In the genomic region with DNA sequence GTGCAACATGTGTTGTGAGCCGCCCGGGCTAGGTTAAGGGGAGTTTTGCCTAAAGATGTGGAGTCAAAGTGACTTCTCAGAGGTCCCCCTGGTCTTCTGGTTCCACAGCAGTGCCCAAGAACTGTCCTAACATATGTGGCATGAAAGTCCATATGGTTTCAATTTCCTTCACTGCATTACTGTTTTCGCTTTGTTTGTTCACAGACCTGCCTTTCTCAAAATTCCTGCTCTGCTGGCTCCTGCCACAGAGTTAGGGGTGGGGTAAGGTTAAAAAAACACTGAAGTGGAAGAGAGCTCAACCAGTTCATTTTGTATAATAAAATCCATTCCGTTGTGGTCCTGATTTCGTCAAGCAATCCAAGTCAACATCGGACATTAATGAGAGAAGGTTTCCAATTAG, we compare ENCODE assay signal across 24 cellular contexts.
A peak's percentile ranks its signal among the peaks of the same experiment; 100 is the strongest.
DNase-seq lines count a peak whose midpoint lies in the region; ATAC-seq, FAIRE-seq and TF ChIP-seq lines count a peak whose summit lies in the region.
"Had no signal": no experiment of that assay in that cellular context is flagged by ENCODE, and none has a peak within 500 bp of the region (broad histone marks: within the 10 kb centered on the region; RNA-seq: fewer than 3 reads in every experiment).

No MANE protein-coding gene starts in this region.

- no peak overlapping the region for H3K4ac ChIP-seq in IMR-90 (ENCODE audit: low read depth, low read length)

- peak overlapping the region; percentile 87; the same call in 1 of the 2 replicates for H3K18ac ChIP-seq in IMR-90 (ENCODE audit: low read depth, low read length)

- H2BK15ac ChIP-seq in IMR-90 (ENCODE audit: low read depth, low read length) = no peak overlapping the region

- no peak overlapping the region for H2AFZ ChIP-seq in IMR-90 (replicated peaks; ENCODE audit: low read length, poor library complexity)

- dilution Hi-C loops in IMR-90 (cut with HindIII; ENCODE audit: low sequenced_read_pairs, unreplicated experiment) = no loop called here

- no TSS peak for BruUV-seq in IMR-90 (replicated peaks; lab: Mats Ljungman, UMichigan)

- DNase-seq in IMR-90 = no peak
- no peak for DNase-seq in adipocyte (ENCODE audit: low read depth)
- no peak for DNase-seq in left colon
- no peak for DNase-seq in type B pancreatic cell (ENCODE audit: extremely low spot score, unreplicated experiment)
- DNase-seq in endothelial cell (ENCODE audit: low spot score) = no peak
- no peak for DNase-seq in RCC 7860 (ENCODE audit: low spot score)
- DNase-seq: C1 segment of cervical spinal cord; Calu3; CD8-positive, alpha-beta memory T cell; DMS153; MV-4-11; NCI-H1105 treated with DMSO at 0.1 percent for 48 hours; NCI-H2081 treated with DMSO at 0.1 percent for 48 hours; NCI-H2171 treated with DMSO at 0.1 percent for 48 hours; NCI-H446; NCI-H526; Peyer's patch had no signal

- in situ Hi-C loops in IMR-90 (cut with MboI; ENCODE audit: low sequenced_read_pairs) = no loop called here

- WGBS in IMR-90 (ENCODE audit: extremely low coverage in 2 of 2, insufficient read length in 1 of 2), 2 experiments = no CpG with 5 or more reads among the region's 6 CpGs

- peaks cover 27% of the 10 kb centered on the region for H3K4me1 Mint-ChIP-seq in type B pancreatic cell (ENCODE audit: unreplicated experiment)
- no peaks in the 10 kb centered on the region for H3K4me1 Mint-ChIP-seq in endothelial cell (ENCODE audit: unreplicated experiment)
- H3K4me1 Mint-ChIP-seq: CD8-positive, alpha-beta memory T cell had no signal

- no peak overlapping the region for H2AK5ac ChIP-seq in IMR-90 (ENCODE audit: low read depth, low read length)

- no peaks in the 10 kb centered on the region for H4K20me1 ChIP-seq in IMR-90 (ENCODE audit: insufficient read depth, low read length)

- peak overlapping the region; percentile 41 for H3K27ac Mint-ChIP-seq in type B pancreatic cell
- H3K27ac Mint-ChIP-seq in endothelial cell (ENCODE audit: unreplicated experiment) = no peak overlapping the region
- H3K27ac Mint-ChIP-seq: CD8-positive, alpha-beta memory T cell had no signal

- H3K36me3 ChIP-seq in IMR-90 (ENCODE audit: control insufficient read depth, insufficient read depth, low read length) (no peaks in the 10 kb centered on the region), adipocyte (ENCODE audit: control insufficient read depth, insufficient read depth, low read length, severe bottlenecking) (no peaks in the 10 kb centered on the region)
- H3K36me3 ChIP-seq: Peyer's patch, SJSA1 had no signal

- H3K36me3 Mint-ChIP-seq in type B pancreatic cell = no peaks in the 10 kb centered on the region
- no peaks in the 10 kb centered on the region for H3K36me3 Mint-ChIP-seq in endothelial cell (ENCODE audit: low read depth, unreplicated experiment)
- H3K36me3 Mint-ChIP-seq: CD8-positive, alpha-beta memory T cell had no signal

- no peaks in the 10 kb centered on the region; the same call in 1 of the 2 replicates for H3K27me3 ChIP-seq in IMR-90 (ENCODE audit: control insufficient read depth, insufficient read depth, low read length)
- no peaks in the 10 kb centered on the region for H3K27me3 ChIP-seq in adipocyte (replicated peaks; ENCODE audit: control insufficient read depth, insufficient read depth, low read length)
- H3K27me3 ChIP-seq: Peyer's patch, SJSA1 had no signal

- TF ChIP-seq RAD21 in IMR-90 (IDR thresholded peaks at IDR 0.05; ENCODE audit: low read length) = no peak

- TF ChIP-seq CTCF in IMR-90 (conservative IDR thresholded peaks at IDR 0.05; ENCODE audit: low read depth, low read length) (no peak), type B pancreatic cell (conservative IDR thresholded peaks at IDR 0.05) (no peak), endothelial cell (IDR thresholded peaks at IDR 0.05; ENCODE audit: unreplicated experiment) (no peak)

- no peak overlapping the region for H2BK120ac ChIP-seq in IMR-90 (ENCODE audit: low read depth, low read length)

- H3K23ac ChIP-seq in IMR-90 (ENCODE audit: low read depth, low read length) = no peak overlapping the region; the same call in 1 of the 2 replicates

- FAIRE-seq in RCC 7860 (lab: Jason Lieb, UNC) = no peak
- FAIRE-seq: G401.6, GM12892, HTR-8/SVneo had no signal

- H2AK9ac ChIP-seq in IMR-90 (replicated peaks; ENCODE audit: low read depth, low read length, poor library complexity) = no peak overlapping the region

- H3K9me1 ChIP-seq in IMR-90 (ENCODE audit: insufficient read depth, low read length) = no peaks in the 10 kb centered on the region

- peak overlapping the region; percentile 35; the same call in 1 of the 2 replicates for H3K9ac ChIP-seq in IMR-90 (ENCODE audit: low read depth, low read length)
- no peak overlapping the region for H3K9ac ChIP-seq in adipocyte (ENCODE audit: low read length)
- H3K9ac ChIP-seq: KMS-11 had no signal

- H3K79me1 ChIP-seq in IMR-90 (ENCODE audit: low read depth in 1 of 2, low read length in 2 of 2) = no peaks in the 10 kb centered on the region

- no peak overlapping the region for H3K56ac ChIP-seq in IMR-90 (ENCODE audit: extremely low read depth, insufficient read depth, low read length)

- H3K4me2 ChIP-seq in IMR-90 (ENCODE audit: low read depth, low read length) = peak overlapping the region; percentile 37; the same call in 1 of the 2 replicates
- H3K4me2 ChIP-seq: KMS-11 had no signal

- CTCF ChIA-PET in IMR-90 (lab: Yijun Ruan, JAX) = no interaction called here

- POLR2A ChIA-PET in IMR-90 (lab: Charles Lee; ENCODE audit: unreplicated experiment) = no interaction called here

- H3K4me3 ChIP-seq in IMR-90 (ENCODE audit: insufficient read depth, low read depth, low read length) = no peak overlapping the region
- H3K4me3 ChIP-seq in adipocyte (ENCODE audit: low read length) = peak overlapping the region; percentile 40
- H3K4me3 ChIP-seq: Peyer's patch, SJSA1 had no signal

- no peak overlapping the region for H2BK20ac ChIP-seq in IMR-90 (ENCODE audit: low read depth, low read length)

- peak; percentile 59 for ATAC-seq in IMR-90 (ENCODE audit: low read depth)
- ATAC-seq in left colon = peak; percentile 33
- no peak for ATAC-seq in GM21423 (IDR thresholded peaks at IDR 0.05; ENCODE audit: unreplicated experiment)
- ATAC-seq: Right ventricle myocardium inferior had no signal

- no peaks in the 10 kb centered on the region for H3K27me3 Mint-ChIP-seq in type B pancreatic cell
- no peaks in the 10 kb centered on the region for H3K27me3 Mint-ChIP-seq in endothelial cell (ENCODE audit: unreplicated experiment)

- H4K91ac ChIP-seq in IMR-90 (ENCODE audit: insufficient read depth, low read depth, low read length) = no peak overlapping the region

- H3K14ac ChIP-seq in IMR-90 (replicated peaks; ENCODE audit: low read depth, low read length) = no peak overlapping the region

- no peak for TF ChIP-seq POLR2A in IMR-90 (IDR thresholded peaks at IDR 0.05; ENCODE audit: low read depth, low read length)

- no peak overlapping the region for H2BK5ac ChIP-seq in IMR-90 (ENCODE audit: low read depth, low read length, poor library complexity, severe bottlenecking)

- H3K9me3 Mint-ChIP-seq in type B pancreatic cell = peaks cover 4% of the 10 kb centered on the region
- no peaks in the 10 kb centered on the region for H3K9me3 Mint-ChIP-seq in endothelial cell (ENCODE audit: unreplicated experiment)
- H3K9me3 Mint-ChIP-seq: CD8-positive, alpha-beta memory T cell had no signal

- H3K9me3 ChIP-seq in IMR-90 (ENCODE audit: control insufficient read depth, insufficient read depth, low read length) (no peaks in the 10 kb centered on the region), adipocyte (ENCODE audit: control insufficient read depth, low read length) (no peaks in the 10 kb centered on the region)
- H3K9me3 ChIP-seq: Peyer's patch, SJSA1 had no signal

- H3K27ac ChIP-seq in IMR-90 (ENCODE audit: insufficient read depth, low read length) = peak overlapping the region; percentile 93; the same call in 1 of the 2 replicates
- H3K27ac ChIP-seq: KMS-11, Peyer's patch, SJSA1 had no signal

- peak overlapping the region; percentile 66; the same call in 1 of the 2 replicates for H4K5ac ChIP-seq in IMR-90 (ENCODE audit: low read depth, low read length)

- intact Hi-C loops in IMR-90 (cut with micrococcal nuclease) (no loop called here), left colon (cut with DNase I, micrococcal nuclease) (no loop called here)

- H4K8ac ChIP-seq in IMR-90 (ENCODE audit: low read depth in 2 of 2, low read length in 2 of 2) = no peak overlapping the region

- H3K4me3 Mint-ChIP-seq in type B pancreatic cell (peak overlapping the region; percentile 13), endothelial cell (ENCODE audit: unreplicated experiment) (no peak overlapping the region)
- H3K4me3 Mint-ChIP-seq: CD8-positive, alpha-beta memory T cell had no signal

- H3K4me1 ChIP-seq in IMR-90 (ENCODE audit: control insufficient read depth, insufficient read depth, low read length) (peaks cover 8% of the 10 kb centered on the region; the same call in 1 of the 2 replicates), adipocyte (ENCODE audit: control insufficient read depth, insufficient read depth, low read length) (peaks cover 5% of the 10 kb centered on the region)
- H3K4me1 ChIP-seq: Peyer's patch, SJSA1 had no signal

TF ChIP-seq in IMR-90, 13 proteins besides CTCF, POLR2A, EP300 and RAD21:
- TF ChIP-seq RFX5 (IDR thresholded peaks at IDR 0.05; ENCODE audit: low read depth, low read length) (no peak), SMC3 (IDR thresholded peaks at IDR 0.05; ENCODE audit: low read depth, low read length) (no peak), BHLHE40 (IDR thresholded peaks at IDR 0.05; ENCODE audit: low read depth, low read length) (no peak)
- TF ChIP-seq, protein P1, sequence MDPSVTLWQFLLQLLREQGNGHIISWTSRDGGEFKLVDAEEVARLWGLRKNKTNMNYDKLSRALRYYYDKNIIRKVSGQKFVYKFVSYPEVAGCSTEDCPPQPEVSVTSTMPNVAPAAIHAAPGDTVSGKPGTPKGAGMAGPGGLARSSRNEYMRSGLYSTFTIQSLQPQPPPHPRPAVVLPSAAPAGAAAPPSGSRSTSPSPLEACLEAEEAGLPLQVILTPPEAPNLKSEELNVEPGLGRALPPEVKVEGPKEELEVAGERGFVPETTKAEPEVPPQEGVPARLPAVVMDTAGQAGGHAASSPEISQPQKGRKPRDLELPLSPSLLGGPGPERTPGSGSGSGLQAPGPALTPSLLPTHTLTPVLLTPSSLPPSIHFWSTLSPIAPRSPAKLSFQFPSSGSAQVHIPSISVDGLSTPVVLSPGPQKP (IDR thresholded peaks at IDR 0.05; ENCODE audit: borderline replicate concordance, low read depth, low read length) = no peak
